In the genomic region with DNA sequence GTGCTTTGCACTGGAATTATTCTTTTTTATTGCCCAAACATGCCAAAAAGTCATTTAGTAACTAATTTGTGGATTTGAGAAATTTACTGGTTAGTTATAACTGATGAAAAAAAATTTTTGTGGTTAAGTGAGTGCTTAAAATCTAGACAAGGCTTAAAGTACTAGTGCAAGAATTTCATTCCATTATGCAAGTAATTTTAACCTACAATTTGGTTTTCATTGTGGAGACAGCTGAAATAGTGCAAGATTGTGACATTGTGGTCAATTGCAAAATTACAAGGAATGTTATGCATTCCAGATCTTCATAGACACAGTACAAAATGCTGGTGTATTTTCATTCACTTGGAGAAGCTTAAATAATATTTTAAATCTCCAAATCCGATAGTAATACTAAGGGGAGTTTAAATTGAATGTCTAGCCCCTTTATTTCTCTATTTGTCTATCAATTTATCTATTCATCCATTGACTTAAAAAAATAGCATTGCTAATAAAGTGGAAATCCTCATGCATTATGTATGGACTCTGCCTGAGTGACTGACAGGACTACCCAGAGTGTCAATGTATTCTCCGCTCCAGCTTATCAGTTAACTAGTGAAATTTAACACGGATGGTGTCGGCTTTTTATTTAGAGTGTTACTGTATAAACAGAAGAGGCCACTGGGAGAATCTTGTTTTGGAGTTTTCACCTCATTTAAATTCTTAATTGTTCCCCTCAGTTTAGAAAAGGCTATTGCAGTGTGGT, we compare ENCODE assay signal across 1 cellular context.
TF ChIP-seq lines count a peak whose summit lies in the region.

No MANE protein-coding gene starts in this region.

TF ChIP-seq in IMR-90, 13 proteins besides CTCF, POLR2A, EP300 and RAD21:
- TF ChIP-seq MXI1 (IDR thresholded peaks at IDR 0.05; ENCODE audit: borderline replicate concordance, low read depth, low read length) (no peak), CEBPB (IDR thresholded peaks at IDR 0.05; ENCODE audit: low read depth, low read length) (peak; percentile 58; the same call in 1 of the 2 replicates), SMC3 (IDR thresholded peaks at IDR 0.05; ENCODE audit: low read depth, low read length) (no peak)
